Comparison of ENCODE assay signal across 20 cellular contexts in genomic region chr1:24427469-24427862, GRCh38. TPM values are rescaled to one million over a fixed set of nuclear protein-coding genes. Genes with fewer than 3 reads are reported as not detected.
DNase-seq lines count a peak whose midpoint lies in the region; ATAC-seq and TF ChIP-seq lines count a peak whose summit lies in the region.
"Had no signal": no experiment of that assay in that cellular context is flagged by ENCODE, and none has a peak within 500 bp of the region (broad histone marks: within the 10 kb centered on the region; RNA-seq: fewer than 3 reads in every experiment).

No MANE protein-coding gene starts in this region.

- H3K27me3 ChIP-seq in heart right ventricle (no peaks in the 10 kb centered on the region), foreskin keratinocyte (no peaks in the 10 kb centered on the region)
- H3K27me3 ChIP-seq: stomach, tibial nerve had no signal

- TF ChIP-seq CTCF in heart right ventricle (IDR thresholded peaks at IDR 0.05) (no peak), foreskin keratinocyte (conservative IDR thresholded peaks at IDR 0.05) (no peak)

- peaks cover 0 to 9% (median 0%) of the 10 kb centered on the region in 9 donors for H3K36me3 ChIP-seq in heart right ventricle
- H3K36me3 ChIP-seq: prostate gland had no signal

- WGBS in heart right ventricle, 2 donors: 40 to 41% methylated on average over 1 of the region's 1 CpG

- intact Hi-C loops in heart right ventricle (cut with DNase I): loop anchor here in 1 of 10 donors (10.0 kb wide), 1 partner anchor 97 kb away; no protein-coding TSS in a partner anchor

- ATAC-seq in heart right ventricle (peak; percentile 28 to 91 (median 78)), foreskin keratinocyte (no peak), HG03439 (IDR thresholded peaks at IDR 0.05; ENCODE audit: unreplicated experiment) (no peak)
- ATAC-seq: activated naive CD4-positive, alpha-beta T cell treated with anti-CD3 and anti-CD28 coated beads, Interleukin-2, amount 50 U/mL, for 72 hours; HCT116 had no signal

- peak; percentile 86 for DNase-seq in DMS79 treated with DMSO at 0.1 percent for 48 hours (lab: John Stamatoyannopoulos, UW)
- DNase-seq in NCI-H1105 treated with DMSO at 0.1 percent for 48 hours (lab: John Stamatoyannopoulos, UW): peak; percentile 82
- DNase-seq in NCI-H2227 (lab: John Stamatoyannopoulos, UW; ENCODE audit: unreplicated experiment): peak; percentile 43
- no peak for DNase-seq in heart right ventricle
- DNase-seq in foreskin keratinocyte: no peak
- DNase-seq in COLO668 (lab: John Stamatoyannopoulos, UW; ENCODE audit: unreplicated experiment): no peak
- DNase-seq: activated CD4-positive, alpha-beta T cell treated with anti-CD3 and anti-CD28 coated beads for 4 hours; anterior cingulate cortex; dermis blood vessel endothelial cell; mammary epithelial cell; NCI-H1930; NCI-H748 treated with DMSO at 0.1 percent for 48 hours; SK-N-SH; stomach had no signal

- H3K9me3 ChIP-seq in heart right ventricle: no peaks in the 10 kb centered on the region
- H3K9me3 ChIP-seq: prostate gland, SK-N-SH, stomach, tibial nerve had no signal

- H3K27ac ChIP-seq in heart right ventricle (peak overlapping the region in 2 of 10 donors; percentile 8 to 17), foreskin keratinocyte (no peak overlapping the region)
- H3K27ac ChIP-seq: prostate gland, RWPE1, stomach, tibial nerve had no signal

- H3K4me3 ChIP-seq in heart right ventricle: no peak overlapping the region
- H3K4me3 ChIP-seq: prostate gland, stomach, tibial nerve had no signal

- H3K4me1 ChIP-seq in heart right ventricle: peaks cover 0 to 29% (median 18%) of the 10 kb centered on the region in 9 donors
- no peaks in the 10 kb centered on the region for H3K4me1 ChIP-seq in foreskin keratinocyte
- H3K4me1 ChIP-seq: prostate gland, tibial nerve had no signal

RNA-seq across cellular contexts. Expression of gene NIPAL3, which starts 11.9 kb away (rescaled TPM):
- total RNA-seq in heart right ventricle: 10 to 100 TPM; 21.5 to 44.9 (median 27.2) TPM
- 1 to 10 TPM; 5.3 to 9.8 TPM for polyA plus RNA-seq in heart right ventricle
- total RNA-seq in foreskin keratinocyte: 42.6 and 46.6 TPM in 2 replicates
- polyA plus RNA-seq in foreskin keratinocyte: 18.7 and 20.3 TPM in 2 replicates

RNA-seq across cellular contexts. Expression of gene STPG1, which starts 13.9 kb away (rescaled TPM):
- total RNA-seq in heart right ventricle: 1 to 10 TPM; 2.7 to 6.6 (median 4.5) TPM
- polyA plus RNA-seq in heart right ventricle: 1 to 10 TPM; 3.3 to 5.7 TPM
- 13.2 and 16.4 TPM in 2 replicates for total RNA-seq in foreskin keratinocyte
- polyA plus RNA-seq in foreskin keratinocyte: 12.5 and 14.0 TPM in 2 replicates

Comparison
In these comparisons a context has a peak if more than half of its experiments do, and no peak if none do; other contexts are left out.
1. DNase-seq: peak in DMS79 treated with DMSO at 0.1 percent for 48 hours (single experiment), NCI-H1105 treated with DMSO at 0.1 percent for 48 hours (single experiment) and NCI-H2227 (single experiment); none in heart right ventricle (0 of 2), foreskin keratinocyte (0 of 2) and COLO668 (single experiment).
2. ATAC-seq: peak in heart right ventricle (8 of 8); none in foreskin keratinocyte (single experiment) and HG03439 (single experiment).